Comparison of ENCODE assay signal across 1 cellular context in genomic region chr14:68199465-68200145, GRCh38.
TF ChIP-seq lines count a peak whose summit lies in the region.

No MANE protein-coding gene starts in this region.

TF ChIP-seq in GM23338, 12 proteins besides CTCF, POLR2A, EP300 and RAD21:
- TF ChIP-seq, protein P1, sequence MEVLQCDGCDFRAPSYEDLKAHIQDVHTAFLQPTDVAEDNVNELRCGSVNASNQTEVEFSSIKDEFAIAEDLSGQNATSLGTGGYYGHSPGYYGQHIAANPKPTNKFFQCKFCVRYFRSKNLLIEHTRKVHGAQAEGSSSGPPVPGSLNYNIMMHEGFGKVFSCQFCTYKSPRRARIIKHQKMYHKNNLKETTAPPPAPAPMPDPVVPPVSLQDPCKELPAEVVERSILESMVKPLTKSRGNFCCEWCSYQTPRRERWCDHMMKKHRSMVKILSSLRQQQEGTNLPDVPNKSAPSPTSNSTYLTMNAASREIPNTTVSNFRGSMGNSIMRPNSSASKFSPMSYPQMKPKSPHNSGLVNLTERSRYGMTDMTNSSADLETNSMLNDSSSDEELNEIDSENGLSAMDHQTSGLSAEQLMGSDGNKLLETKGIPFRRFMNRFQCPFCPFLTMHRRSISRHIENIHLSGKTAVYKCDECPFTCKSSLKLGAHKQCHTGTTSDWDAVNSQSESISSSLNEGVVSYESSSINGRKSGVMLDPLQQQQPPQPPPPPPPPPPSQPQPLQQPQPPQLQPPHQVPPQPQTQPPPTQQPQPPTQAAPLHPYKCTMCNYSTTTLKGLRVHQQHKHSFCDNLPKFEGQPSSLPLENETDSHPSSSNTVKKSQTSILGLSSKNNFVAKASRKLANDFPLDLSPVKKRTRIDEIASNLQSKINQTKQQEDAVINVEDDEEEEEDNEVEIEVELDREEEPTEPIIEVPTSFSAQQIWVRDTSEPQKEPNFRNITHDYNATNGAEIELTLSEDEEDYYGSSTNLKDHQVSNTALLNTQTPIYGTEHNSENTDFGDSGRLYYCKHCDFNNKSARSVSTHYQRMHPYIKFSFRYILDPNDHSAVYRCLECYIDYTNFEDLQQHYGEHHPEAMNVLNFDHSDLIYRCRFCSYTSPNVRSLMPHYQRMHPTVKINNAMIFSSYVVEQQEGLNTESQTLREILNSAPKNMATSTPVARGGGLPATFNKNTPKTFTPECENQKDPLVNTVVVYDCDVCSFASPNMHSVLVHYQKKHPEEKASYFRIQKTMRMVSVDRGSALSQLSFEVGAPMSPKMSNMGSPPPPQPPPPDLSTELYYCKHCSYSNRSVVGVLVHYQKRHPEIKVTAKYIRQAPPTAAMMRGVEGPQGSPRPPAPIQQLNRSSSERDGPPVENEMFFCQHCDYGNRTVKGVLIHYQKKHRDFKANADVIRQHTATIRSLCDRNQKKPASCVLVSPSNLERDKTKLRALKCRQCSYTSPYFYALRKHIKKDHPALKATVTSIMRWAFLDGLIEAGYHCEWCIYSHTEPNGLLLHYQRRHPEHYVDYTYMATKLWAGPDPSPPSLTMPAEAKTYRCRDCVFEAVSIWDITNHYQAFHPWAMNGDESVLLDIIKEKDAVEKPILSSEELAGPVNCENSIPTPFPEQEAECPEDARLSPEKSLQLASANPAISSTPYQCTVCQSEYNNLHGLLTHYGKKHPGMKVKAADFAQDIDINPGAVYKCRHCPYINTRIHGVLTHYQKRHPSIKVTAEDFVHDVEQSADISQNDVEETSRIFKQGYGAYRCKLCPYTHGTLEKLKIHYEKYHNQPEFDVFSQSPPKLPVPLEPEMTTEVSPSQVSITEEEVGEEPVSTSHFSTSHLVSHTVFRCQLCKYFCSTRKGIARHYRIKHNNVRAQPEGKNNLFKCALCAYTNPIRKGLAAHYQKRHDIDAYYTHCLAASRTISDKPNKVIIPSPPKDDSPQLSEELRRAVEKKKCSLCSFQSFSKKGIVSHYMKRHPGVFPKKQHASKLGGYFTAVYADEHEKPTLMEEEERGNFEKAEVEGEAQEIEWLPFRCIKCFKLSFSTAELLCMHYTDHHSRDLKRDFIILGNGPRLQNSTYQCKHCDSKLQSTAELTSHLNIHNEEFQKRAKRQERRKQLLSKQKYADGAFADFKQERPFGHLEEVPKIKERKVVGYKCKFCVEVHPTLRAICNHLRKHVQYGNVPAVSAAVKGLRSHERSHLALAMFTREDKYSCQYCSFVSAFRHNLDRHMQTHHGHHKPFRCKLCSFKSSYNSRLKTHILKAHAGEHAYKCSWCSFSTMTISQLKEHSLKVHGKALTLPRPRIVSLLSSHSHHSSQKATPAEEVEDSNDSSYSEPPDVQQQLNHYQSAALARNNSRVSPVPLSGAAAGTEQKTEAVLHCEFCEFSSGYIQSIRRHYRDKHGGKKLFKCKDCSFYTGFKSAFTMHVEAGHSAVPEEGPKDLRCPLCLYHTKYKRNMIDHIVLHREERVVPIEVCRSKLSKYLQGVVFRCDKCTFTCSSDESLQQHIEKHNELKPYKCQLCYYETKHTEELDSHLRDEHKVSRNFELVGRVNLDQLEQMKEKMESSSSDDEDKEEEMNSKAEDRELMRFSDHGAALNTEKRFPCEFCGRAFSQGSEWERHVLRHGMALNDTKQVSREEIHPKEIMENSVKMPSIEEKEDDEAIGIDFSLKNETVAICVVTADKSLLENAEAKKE (CRISPR knock-in tag; IDR thresholded peaks at IDR 0.05), result no peak
- TF ChIP-seq EZH2 (IDR thresholded peaks at IDR 0.05; ENCODE audit: low read depth, unreplicated experiment) (no peak), CREB1 (CRISPR knock-in tag; IDR thresholded peaks at IDR 0.05; ENCODE audit: low read depth) (no peak), JUNB (IDR thresholded peaks at IDR 0.05; ENCODE audit: unreplicated experiment) (no peak), EZH2phosphoT487 (IDR thresholded peaks at IDR 0.05; ENCODE audit: unreplicated experiment) (no peak), POLR2AphosphoS5 (IDR thresholded peaks at IDR 0.05; ENCODE audit: low read depth) (no peak), STAT1 (IDR thresholded peaks at IDR 0.05; ENCODE audit: unreplicated experiment) (no peak), NANOG (IDR thresholded peaks at IDR 0.05; ENCODE audit: borderline replicate concordance) (no peak), ZNF114 (CRISPR knock-in tag; IDR thresholded peaks at IDR 0.05) (no peak), ZNF331 (CRISPR knock-in tag; IDR thresholded peaks at IDR 0.05; ENCODE audit: low read depth) (no peak)
- TF ChIP-seq, protein P2, sequence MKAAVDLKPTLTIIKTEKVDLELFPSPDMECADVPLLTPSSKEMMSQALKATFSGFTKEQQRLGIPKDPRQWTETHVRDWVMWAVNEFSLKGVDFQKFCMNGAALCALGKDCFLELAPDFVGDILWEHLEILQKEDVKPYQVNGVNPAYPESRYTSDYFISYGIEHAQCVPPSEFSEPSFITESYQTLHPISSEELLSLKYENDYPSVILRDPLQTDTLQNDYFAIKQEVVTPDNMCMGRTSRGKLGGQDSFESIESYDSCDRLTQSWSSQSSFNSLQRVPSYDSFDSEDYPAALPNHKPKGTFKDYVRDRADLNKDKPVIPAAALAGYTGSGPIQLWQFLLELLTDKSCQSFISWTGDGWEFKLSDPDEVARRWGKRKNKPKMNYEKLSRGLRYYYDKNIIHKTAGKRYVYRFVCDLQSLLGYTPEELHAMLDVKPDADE (IDR thresholded peaks at IDR 0.05), result no peak
- TF ChIP-seq, protein P3, sequence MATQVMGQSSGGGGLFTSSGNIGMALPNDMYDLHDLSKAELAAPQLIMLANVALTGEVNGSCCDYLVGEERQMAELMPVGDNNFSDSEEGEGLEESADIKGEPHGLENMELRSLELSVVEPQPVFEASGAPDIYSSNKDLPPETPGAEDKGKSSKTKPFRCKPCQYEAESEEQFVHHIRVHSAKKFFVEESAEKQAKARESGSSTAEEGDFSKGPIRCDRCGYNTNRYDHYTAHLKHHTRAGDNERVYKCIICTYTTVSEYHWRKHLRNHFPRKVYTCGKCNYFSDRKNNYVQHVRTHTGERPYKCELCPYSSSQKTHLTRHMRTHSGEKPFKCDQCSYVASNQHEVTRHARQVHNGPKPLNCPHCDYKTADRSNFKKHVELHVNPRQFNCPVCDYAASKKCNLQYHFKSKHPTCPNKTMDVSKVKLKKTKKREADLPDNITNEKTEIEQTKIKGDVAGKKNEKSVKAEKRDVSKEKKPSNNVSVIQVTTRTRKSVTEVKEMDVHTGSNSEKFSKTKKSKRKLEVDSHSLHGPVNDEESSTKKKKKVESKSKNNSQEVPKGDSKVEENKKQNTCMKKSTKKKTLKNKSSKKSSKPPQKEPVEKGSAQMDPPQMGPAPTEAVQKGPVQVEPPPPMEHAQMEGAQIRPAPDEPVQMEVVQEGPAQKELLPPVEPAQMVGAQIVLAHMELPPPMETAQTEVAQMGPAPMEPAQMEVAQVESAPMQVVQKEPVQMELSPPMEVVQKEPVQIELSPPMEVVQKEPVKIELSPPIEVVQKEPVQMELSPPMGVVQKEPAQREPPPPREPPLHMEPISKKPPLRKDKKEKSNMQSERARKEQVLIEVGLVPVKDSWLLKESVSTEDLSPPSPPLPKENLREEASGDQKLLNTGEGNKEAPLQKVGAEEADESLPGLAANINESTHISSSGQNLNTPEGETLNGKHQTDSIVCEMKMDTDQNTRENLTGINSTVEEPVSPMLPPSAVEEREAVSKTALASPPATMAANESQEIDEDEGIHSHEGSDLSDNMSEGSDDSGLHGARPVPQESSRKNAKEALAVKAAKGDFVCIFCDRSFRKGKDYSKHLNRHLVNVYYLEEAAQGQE (IDR thresholded peaks at IDR 0.05; ENCODE audit: unreplicated experiment), result no peak
